Comparison of ENCODE assay signal across 1 cellular context in the genomic region with DNA sequence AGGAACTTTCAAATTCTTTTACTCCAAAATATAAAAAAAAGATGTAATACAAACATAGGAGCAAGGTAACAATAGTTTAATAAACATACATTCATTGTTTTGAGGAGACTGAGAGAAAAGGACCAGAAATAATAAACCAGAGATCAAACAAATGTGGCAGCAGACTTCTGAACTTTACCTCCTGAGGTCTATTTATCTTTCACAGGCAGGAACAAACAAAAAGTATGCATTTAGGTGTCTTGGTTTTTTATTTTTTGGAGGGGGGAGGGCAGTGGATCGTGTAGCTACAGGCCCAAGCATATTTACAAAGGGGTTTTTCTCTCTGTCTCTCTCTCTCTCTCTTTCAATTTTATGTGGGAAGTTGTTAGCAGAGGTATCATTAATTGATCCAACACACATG.
A peak's percentile ranks its signal among the peaks of the same experiment; 100 is the strongest.
TF ChIP-seq lines count a peak whose summit lies in the region.

No MANE protein-coding gene starts in this region.

TF ChIP-seq in HepG2, 621 proteins besides CTCF, POLR2A, EP300 and RAD21 (continued from another document and continues in another):
- TF ChIP-seq, protein P1, sequence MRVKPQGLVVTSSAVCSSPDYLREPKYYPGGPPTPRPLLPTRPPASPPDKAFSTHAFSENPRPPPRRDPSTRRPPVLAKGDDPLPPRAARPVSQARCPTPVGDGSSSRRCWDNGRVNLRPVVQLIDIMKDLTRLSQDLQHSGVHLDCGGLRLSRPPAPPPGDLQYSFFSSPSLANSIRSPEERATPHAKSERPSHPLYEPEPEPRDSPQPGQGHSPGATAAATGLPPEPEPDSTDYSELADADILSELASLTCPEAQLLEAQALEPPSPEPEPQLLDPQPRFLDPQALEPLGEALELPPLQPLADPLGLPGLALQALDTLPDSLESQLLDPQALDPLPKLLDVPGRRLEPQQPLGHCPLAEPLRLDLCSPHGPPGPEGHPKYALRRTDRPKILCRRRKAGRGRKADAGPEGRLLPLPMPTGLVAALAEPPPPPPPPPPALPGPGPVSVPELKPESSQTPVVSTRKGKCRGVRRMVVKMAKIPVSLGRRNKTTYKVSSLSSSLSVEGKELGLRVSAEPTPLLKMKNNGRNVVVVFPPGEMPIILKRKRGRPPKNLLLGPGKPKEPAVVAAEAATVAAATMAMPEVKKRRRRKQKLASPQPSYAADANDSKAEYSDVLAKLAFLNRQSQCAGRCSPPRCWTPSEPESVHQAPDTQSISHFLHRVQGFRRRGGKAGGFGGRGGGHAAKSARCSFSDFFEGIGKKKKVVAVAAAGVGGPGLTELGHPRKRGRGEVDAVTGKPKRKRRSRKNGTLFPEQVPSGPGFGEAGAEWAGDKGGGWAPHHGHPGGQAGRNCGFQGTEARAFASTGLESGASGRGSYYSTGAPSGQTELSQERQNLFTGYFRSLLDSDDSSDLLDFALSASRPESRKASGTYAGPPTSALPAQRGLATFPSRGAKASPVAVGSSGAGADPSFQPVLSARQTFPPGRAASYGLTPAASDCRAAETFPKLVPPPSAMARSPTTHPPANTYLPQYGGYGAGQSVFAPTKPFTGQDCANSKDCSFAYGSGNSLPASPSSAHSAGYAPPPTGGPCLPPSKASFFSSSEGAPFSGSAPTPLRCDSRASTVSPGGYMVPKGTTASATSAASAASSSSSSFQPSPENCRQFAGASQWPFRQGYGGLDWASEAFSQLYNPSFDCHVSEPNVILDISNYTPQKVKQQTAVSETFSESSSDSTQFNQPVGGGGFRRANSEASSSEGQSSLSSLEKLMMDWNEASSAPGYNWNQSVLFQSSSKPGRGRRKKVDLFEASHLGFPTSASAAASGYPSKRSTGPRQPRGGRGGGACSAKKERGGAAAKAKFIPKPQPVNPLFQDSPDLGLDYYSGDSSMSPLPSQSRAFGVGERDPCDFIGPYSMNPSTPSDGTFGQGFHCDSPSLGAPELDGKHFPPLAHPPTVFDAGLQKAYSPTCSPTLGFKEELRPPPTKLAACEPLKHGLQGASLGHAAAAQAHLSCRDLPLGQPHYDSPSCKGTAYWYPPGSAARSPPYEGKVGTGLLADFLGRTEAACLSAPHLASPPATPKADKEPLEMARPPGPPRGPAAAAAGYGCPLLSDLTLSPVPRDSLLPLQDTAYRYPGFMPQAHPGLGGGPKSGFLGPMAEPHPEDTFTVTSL (CRISPR knock-in tag; IDR thresholded peaks at IDR 0.05; ENCODE audit: borderline replicate concordance) = peak; percentile 80; the same call in 1 of the 2 replicates
- peak; percentile 41; the same call in 1 of the 2 replicates for TF ChIP-seq ZFX (CRISPR knock-in tag; IDR thresholded peaks at IDR 0.05; ENCODE audit: low read depth)
- no peak for TF ChIP-seq ZNF674 (CRISPR knock-in tag; IDR thresholded peaks at IDR 0.05; ENCODE audit: low read depth)
- no peak for TF ChIP-seq TAF1 (CRISPR knock-in tag; IDR thresholded peaks at IDR 0.05)
- TF ChIP-seq NFIC (IDR thresholded peaks at IDR 0.05; ENCODE audit: low read length) = peak; percentile 77; the same call in 1 of the 2 replicates
- TF ChIP-seq, protein P2, sequence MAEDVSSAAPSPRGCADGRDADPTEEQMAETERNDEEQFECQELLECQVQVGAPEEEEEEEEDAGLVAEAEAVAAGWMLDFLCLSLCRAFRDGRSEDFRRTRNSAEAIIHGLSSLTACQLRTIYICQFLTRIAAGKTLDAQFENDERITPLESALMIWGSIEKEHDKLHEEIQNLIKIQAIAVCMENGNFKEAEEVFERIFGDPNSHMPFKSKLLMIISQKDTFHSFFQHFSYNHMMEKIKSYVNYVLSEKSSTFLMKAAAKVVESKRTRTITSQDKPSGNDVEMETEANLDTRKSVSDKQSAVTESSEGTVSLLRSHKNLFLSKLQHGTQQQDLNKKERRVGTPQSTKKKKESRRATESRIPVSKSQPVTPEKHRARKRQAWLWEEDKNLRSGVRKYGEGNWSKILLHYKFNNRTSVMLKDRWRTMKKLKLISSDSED (CRISPR knock-in tag; IDR thresholded peaks at IDR 0.05) = no peak
- no peak for TF ChIP-seq ATM (IDR thresholded peaks at IDR 0.05; ENCODE audit: borderline replicate concordance)
- no peak for TF ChIP-seq YEATS4 (CRISPR knock-in tag; IDR thresholded peaks at IDR 0.05; ENCODE audit: borderline replicate concordance)
- TF ChIP-seq, protein P3, sequence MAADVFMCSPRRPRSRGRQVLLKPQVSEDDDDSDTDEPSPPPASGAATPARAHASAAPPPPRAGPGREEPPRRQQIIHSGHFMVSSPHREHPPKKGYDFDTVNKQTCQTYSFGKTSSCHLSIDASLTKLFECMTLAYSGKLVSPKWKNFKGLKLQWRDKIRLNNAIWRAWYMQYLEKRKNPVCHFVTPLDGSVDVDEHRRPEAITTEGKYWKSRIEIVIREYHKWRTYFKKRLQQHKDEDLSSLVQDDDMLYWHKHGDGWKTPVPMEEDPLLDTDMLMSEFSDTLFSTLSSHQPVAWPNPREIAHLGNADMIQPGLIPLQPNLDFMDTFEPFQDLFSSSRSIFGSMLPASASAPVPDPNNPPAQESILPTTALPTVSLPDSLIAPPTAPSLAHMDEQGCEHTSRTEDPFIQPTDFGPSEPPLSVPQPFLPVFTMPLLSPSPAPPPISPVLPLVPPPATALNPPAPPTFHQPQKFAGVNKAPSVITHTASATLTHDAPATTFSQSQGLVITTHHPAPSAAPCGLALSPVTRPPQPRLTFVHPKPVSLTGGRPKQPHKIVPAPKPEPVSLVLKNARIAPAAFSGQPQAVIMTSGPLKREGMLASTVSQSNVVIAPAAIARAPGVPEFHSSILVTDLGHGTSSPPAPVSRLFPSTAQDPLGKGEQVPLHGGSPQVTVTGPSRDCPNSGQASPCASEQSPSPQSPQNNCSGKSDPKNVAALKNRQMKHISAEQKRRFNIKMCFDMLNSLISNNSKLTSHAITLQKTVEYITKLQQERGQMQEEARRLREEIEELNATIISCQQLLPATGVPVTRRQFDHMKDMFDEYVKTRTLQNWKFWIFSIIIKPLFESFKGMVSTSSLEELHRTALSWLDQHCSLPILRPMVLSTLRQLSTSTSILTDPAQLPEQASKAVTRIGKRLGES (CRISPR knock-in tag; IDR thresholded peaks at IDR 0.05; ENCODE audit: borderline replicate concordance) = no peak
- no peak for TF ChIP-seq MATR3 (CRISPR knock-in tag; IDR thresholded peaks at IDR 0.05)
- no peak for TF ChIP-seq ZNF451 (CRISPR knock-in tag; IDR thresholded peaks at IDR 0.05)
- TF ChIP-seq, protein P4, sequence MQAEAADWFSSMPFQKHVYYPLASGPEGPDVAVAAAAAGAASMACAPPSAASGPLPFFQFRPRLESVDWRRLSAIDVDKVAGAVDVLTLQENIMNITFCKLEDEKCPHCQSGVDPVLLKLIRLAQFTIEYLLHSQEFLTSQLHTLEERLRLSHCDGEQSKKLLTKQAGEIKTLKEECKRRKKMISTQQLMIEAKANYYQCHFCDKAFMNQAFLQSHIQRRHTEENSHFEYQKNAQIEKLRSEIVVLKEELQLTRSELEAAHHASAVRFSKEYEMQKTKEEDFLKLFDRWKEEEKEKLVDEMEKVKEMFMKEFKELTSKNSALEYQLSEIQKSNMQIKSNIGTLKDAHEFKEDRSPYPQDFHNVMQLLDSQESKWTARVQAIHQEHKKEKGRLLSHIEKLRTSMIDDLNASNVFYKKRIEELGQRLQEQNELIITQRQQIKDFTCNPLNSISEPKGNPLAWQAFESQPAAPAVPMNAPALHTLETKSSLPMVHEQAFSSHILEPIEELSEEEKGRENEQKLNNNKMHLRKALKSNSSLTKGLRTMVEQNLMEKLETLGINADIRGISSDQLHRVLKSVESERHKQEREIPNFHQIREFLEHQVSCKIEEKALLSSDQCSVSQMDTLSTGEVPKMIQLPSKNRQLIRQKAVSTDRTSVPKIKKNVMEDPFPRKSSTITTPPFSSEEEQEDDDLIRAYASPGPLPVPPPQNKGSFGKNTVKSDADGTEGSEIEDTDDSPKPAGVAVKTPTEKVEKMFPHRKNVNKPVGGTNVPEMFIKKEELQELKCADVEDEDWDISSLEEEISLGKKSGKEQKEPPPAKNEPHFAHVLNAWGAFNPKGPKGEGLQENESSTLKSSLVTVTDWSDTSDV (CRISPR knock-in tag; IDR thresholded peaks at IDR 0.05) = no peak
- TF ChIP-seq NR3C1 (CRISPR knock-in tag; IDR thresholded peaks at IDR 0.05) = no peak
- no peak for TF ChIP-seq ZFP82 (CRISPR knock-in tag; IDR thresholded peaks at IDR 0.05; ENCODE audit: borderline replicate concordance)
- TF ChIP-seq MBNL3 (CRISPR knock-in tag; conservative IDR thresholded peaks at IDR 0.05) = no peak
- no peak for TF ChIP-seq ZNF224 (CRISPR knock-in tag; IDR thresholded peaks at IDR 0.05)
- TF ChIP-seq CREM (IDR thresholded peaks at IDR 0.05) = peak; percentile 74; the same call in 1 of the 2 replicates
- no peak for TF ChIP-seq CREM (CRISPR knock-in tag; IDR thresholded peaks at IDR 0.05)
- no peak for TF ChIP-seq ZNF761 (CRISPR knock-in tag; conservative IDR thresholded peaks at IDR 0.05)
- TF ChIP-seq FOXA3 (CRISPR knock-in tag; IDR thresholded peaks at IDR 0.05) = peak; percentile 90
- no peak for TF ChIP-seq ZNF775 (CRISPR knock-in tag; IDR thresholded peaks at IDR 0.05; ENCODE audit: borderline replicate concordance)
- TF ChIP-seq ZNF577 (CRISPR knock-in tag; IDR thresholded peaks at IDR 0.05; ENCODE audit: borderline replicate concordance, low read depth) = no peak
- TF ChIP-seq NFE2L1 (CRISPR knock-in tag; IDR thresholded peaks at IDR 0.05; ENCODE audit: borderline replicate concordance) = no peak
- TF ChIP-seq ZNF350 (CRISPR knock-in tag; IDR thresholded peaks at IDR 0.05; ENCODE audit: borderline replicate concordance, low read depth) = no peak
- peak; percentile 56 for TF ChIP-seq ZEB1 (IDR thresholded peaks at IDR 0.05; ENCODE audit: insufficient replicate concordance, low read depth)
- TF ChIP-seq ZFP41 (CRISPR knock-in tag; IDR thresholded peaks at IDR 0.05; ENCODE audit: borderline replicate concordance) = no peak
- no peak for TF ChIP-seq ZNF772 (CRISPR knock-in tag; IDR thresholded peaks at IDR 0.05)
- TF ChIP-seq, protein P5, sequence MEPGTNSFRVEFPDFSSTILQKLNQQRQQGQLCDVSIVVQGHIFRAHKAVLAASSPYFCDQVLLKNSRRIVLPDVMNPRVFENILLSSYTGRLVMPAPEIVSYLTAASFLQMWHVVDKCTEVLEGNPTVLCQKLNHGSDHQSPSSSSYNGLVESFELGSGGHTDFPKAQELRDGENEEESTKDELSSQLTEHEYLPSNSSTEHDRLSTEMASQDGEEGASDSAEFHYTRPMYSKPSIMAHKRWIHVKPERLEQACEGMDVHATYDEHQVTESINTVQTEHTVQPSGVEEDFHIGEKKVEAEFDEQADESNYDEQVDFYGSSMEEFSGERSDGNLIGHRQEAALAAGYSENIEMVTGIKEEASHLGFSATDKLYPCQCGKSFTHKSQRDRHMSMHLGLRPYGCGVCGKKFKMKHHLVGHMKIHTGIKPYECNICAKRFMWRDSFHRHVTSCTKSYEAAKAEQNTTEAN (CRISPR knock-in tag; conservative IDR thresholded peaks at IDR 0.05) = no peak
- peak; percentile 21; the same call in 1 of the 2 replicates for TF ChIP-seq TARDBP (CRISPR knock-in tag; IDR thresholded peaks at IDR 0.05)
- no peak for TF ChIP-seq IKZF1 (IDR thresholded peaks at IDR 0.05)
- TF ChIP-seq KLF9 (CRISPR knock-in tag; IDR thresholded peaks at IDR 0.05; ENCODE audit: low read depth) = no peak
- no peak for TF ChIP-seq ZNF644 (CRISPR knock-in tag; IDR thresholded peaks at IDR 0.05; ENCODE audit: low read depth)
- no peak for TF ChIP-seq ESRRA (CRISPR knock-in tag; IDR thresholded peaks at IDR 0.05; ENCODE audit: low read depth)
- no peak for TF ChIP-seq U2AF1 (optimal IDR thresholded peaks at IDR 0.05; ENCODE audit: low read depth, low read length)
- TF ChIP-seq DR1 (CRISPR knock-in tag; IDR thresholded peaks at IDR 0.05) = no peak
- TF ChIP-seq, protein P6, sequence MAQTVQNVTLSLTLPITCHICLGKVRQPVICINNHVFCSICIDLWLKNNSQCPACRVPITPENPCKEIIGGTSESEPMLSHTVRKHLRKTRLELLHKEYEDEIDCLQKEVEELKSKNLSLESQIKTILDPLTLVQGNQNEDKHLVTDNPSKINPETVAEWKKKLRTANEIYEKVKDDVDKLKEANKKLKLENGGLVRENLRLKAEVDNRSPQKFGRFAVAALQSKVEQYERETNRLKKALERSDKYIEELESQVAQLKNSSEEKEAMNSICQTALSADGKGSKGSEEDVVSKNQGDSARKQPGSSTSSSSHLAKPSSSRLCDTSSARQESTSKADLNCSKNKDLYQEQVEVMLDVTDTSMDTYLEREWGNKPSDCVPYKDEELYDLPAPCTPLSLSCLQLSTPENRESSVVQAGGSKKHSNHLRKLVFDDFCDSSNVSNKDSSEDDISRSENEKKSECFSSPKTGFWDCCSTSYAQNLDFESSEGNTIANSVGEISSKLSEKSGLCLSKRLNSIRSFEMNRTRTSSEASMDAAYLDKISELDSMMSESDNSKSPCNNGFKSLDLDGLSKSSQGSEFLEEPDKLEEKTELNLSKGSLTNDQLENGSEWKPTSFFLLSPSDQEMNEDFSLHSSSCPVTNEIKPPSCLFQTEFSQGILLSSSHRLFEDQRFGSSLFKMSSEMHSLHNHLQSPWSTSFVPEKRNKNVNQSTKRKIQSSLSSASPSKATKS (CRISPR knock-in tag; IDR thresholded peaks at IDR 0.05) = no peak
- TF ChIP-seq, protein P7, sequence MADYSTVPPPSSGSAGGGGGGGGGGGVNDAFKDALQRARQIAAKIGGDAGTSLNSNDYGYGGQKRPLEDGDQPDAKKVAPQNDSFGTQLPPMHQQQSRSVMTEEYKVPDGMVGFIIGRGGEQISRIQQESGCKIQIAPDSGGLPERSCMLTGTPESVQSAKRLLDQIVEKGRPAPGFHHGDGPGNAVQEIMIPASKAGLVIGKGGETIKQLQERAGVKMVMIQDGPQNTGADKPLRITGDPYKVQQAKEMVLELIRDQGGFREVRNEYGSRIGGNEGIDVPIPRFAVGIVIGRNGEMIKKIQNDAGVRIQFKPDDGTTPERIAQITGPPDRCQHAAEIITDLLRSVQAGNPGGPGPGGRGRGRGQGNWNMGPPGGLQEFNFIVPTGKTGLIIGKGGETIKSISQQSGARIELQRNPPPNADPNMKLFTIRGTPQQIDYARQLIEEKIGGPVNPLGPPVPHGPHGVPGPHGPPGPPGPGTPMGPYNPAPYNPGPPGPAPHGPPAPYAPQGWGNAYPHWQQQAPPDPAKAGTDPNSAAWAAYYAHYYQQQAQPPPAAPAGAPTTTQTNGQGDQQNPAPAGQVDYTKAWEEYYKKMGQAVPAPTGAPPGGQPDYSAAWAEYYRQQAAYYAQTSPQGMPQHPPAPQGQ (CRISPR knock-in tag; IDR thresholded peaks at IDR 0.05; ENCODE audit: borderline replicate concordance) = no peak
- TF ChIP-seq ZNF737 (CRISPR knock-in tag; IDR thresholded peaks at IDR 0.05; ENCODE audit: borderline replicate concordance) = no peak
- TF ChIP-seq SAFB2 (CRISPR knock-in tag; IDR thresholded peaks at IDR 0.05; ENCODE audit: borderline replicate concordance, low read depth) = no peak; the same call in 1 of the 2 replicates
- TF ChIP-seq, protein P8, sequence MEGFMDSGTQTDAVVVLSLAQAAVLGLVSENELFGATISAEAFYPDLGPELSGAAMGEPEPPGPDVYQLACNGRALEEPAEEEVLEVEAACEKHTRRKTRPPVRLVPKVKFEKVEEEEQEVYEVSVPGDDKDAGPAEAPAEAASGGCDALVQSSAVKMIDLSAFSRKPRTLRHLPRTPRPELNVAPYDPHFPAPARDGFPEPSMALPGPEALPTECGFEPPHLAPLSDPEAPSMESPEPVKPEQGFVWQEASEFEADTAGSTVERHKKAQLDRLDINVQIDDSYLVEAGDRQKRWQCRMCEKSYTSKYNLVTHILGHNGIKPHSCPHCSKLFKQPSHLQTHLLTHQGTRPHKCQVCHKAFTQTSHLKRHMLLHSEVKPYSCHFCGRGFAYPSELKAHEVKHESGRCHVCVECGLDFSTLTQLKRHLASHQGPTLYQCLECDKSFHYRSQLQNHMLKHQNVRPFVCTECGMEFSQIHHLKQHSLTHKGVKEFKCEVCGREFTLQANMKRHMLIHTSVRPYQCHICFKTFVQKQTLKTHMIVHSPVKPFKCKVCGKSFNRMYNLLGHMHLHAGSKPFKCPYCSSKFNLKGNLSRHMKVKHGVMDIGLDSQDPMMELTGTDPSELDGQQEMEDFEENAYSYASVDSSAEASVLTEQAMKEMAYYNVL (CRISPR knock-in tag; IDR thresholded peaks at IDR 0.05; ENCODE audit: borderline replicate concordance) = peak; percentile 74; the same call in 1 of the 2 replicates
- no peak for TF ChIP-seq ZNF569 (CRISPR knock-in tag; IDR thresholded peaks at IDR 0.05; ENCODE audit: borderline replicate concordance)
- peak; percentile 75; the same call in 1 of the 2 replicates for TF ChIP-seq NCOR1 (IDR thresholded peaks at IDR 0.05; ENCODE audit: borderline replicate concordance, low read length)
